Comparison of ENCODE assay signal across 8 cellular contexts in the genomic region with DNA sequence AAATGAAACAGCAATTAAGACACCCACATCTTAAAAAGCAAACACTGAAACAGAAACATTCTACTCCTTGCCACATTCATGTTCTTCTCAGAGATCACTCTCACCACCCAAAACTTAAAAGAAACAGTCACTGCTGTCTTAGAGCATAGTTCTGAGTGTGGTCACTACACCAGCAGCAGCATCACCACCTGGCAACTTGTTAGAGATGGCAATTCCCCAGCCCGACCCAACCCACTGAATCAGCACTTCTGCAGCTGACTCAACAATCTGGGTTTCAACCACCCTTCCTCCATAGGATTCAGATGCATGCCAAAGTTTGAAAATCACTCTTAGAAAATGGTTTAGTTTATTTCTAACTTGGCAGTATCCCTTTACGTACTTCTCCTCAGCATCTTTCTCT.
DNase-seq lines count a peak whose midpoint lies in the region; ATAC-seq and TF ChIP-seq lines count a peak whose summit lies in the region.
"Had no signal": no experiment of that assay in that cellular context is flagged by ENCODE, and none has a peak within 500 bp of the region (broad histone marks: within the 10 kb centered on the region; RNA-seq: fewer than 3 reads in every experiment).

No MANE protein-coding gene starts in this region.

- DNase-seq in H9 (peak; percentile 43), Panc1 (ENCODE audit: low read depth, low spot score) (peak; percentile 7), fibroblast of gingiva (ENCODE audit: low read depth) (peak; percentile 94), testis (no peak), DMS114 treated with DMSO at 0.1 percent for 48 hours (lab: John Stamatoyannopoulos, UW; ENCODE audit: unreplicated experiment) (no peak)
- DNase-seq in stimulated activated CD4-positive, alpha-beta T cell treated with anti-CD3 and anti-CD28 coated beads, Interleukin-15, amount 100 ng/mL, for 48 hours (ENCODE audit: low read depth in 2 of 2) = peak; percentile 22 to 26

- no peak overlapping the region for H3K23ac ChIP-seq in H9 (ENCODE audit: insufficient read length, low read depth, low read length)

- H4K8ac ChIP-seq in H9 (replicated peaks; ENCODE audit: insufficient read length, low read depth, low read length) = no peak overlapping the region

- WGBS in H9 (ENCODE audit: extremely low coverage, insufficient read length, low lambda C conversion rate) = no CpG with 5 or more reads among the region's 2 CpGs
- 69 to 76% methylated on average over 2 of the region's 2 CpGs for WGBS in testis, 2 donors

- no peak overlapping the region for H2BK15ac ChIP-seq in H9 (ENCODE audit: low read depth, low read length)

- no TSS peak for BruUV-seq in Panc1 (replicated peaks; lab: Mats Ljungman, UMichigan)

- in situ Hi-C loops in Panc1 (cut with HindIII; ENCODE audit: low pct_unique_long_range_greater_than_20kb, low sequenced_read_pairs) = no loop called here

- H3K36me3 Mint-ChIP-seq in H9 (ENCODE audit: insufficient read depth in 1 of 3, low read depth in 3 of 3) = peaks cover 5 to 18% (median 6%) of the 10 kb centered on the region in 3 experiments; a peak in 6 of 7 replicates

- TF ChIP-seq CTCF in H9 (conservative IDR thresholded peaks at IDR 0.05) (no peak), Panc1 (IDR thresholded peaks at IDR 0.05) (no peak), testis (IDR thresholded peaks at IDR 0.05) (no peak)

- no peak overlapping the region for H3K4ac ChIP-seq in H9 (ENCODE audit: low read depth, low read length)

- no peak overlapping the region for H3K4me3 ChIP-seq in Panc1 (ENCODE audit: low read depth in 2 of 2, low read length in 2 of 2)
- H3K4me3 ChIP-seq in testis = no peak overlapping the region
- H3K4me3 ChIP-seq: SK-N-MC had no signal

- intact Hi-C loops in Panc1 (cut with micrococcal nuclease; ENCODE audit: unreplicated experiment) (no loop called here), testis (cut with DNase I; ENCODE audit: low total_unique reads) (no loop called here)

- no peak overlapping the region for H2BK5ac ChIP-seq in H9 (ENCODE audit: insufficient read length, low read length)

- no peak overlapping the region for H3T11ph ChIP-seq in H9 (ENCODE audit: low read length)

- peak; percentile 60 for ATAC-seq in GM18861 (IDR thresholded peaks at IDR 0.05; ENCODE audit: unreplicated experiment)
- ATAC-seq in Panc1 = no peak

- no peak overlapping the region for H2BK12ac ChIP-seq in H9 (ENCODE audit: insufficient read length, low read depth, low read length)

- CTCF ChIA-PET in Panc1 (lab: Charles Lee) = no interaction called here

- no peak overlapping the region for H3K27ac ChIP-seq in H9 (ENCODE audit: insufficient read length, low read depth, low read length)
- H3K27ac ChIP-seq in Panc1 (ENCODE audit: low read length) = no peak overlapping the region
- H3K27ac ChIP-seq in testis = no peak overlapping the region
- H3K27ac ChIP-seq: SK-N-MC had no signal

- no peaks in the 10 kb centered on the region for H3K27me3 ChIP-seq in H9 (ENCODE audit: insufficient read depth, low read length)
- no peaks in the 10 kb centered on the region for H3K27me3 ChIP-seq in Panc1 (ENCODE audit: control insufficient read depth, insufficient read depth, low read length)
- H3K27me3 ChIP-seq in testis = no peaks in the 10 kb centered on the region

- no peak for TF ChIP-seq POLR2A in testis (IDR thresholded peaks at IDR 0.05)

- no peaks in the 10 kb centered on the region for H3K27me3 Mint-ChIP-seq in H9 (ENCODE audit: low read depth)

- peak overlapping the region in 1 of 3 experiments; percentile 41; a peak in 3 of 7 replicates for H3K27ac Mint-ChIP-seq in H9

- POLR2A ChIA-PET in Panc1 (lab: Charles Lee) = no interaction called here

- no peak overlapping the region for H3K4me2 ChIP-seq in H9 (ENCODE audit: insufficient read depth, insufficient read length, low read length)

- H2BK120ac ChIP-seq in H9 (ENCODE audit: low read depth, low read length, poor library complexity, severe bottlenecking) = no peak overlapping the region

- no peaks in the 10 kb centered on the region for H4K20me1 ChIP-seq in H9 (ENCODE audit: control insufficient read depth, insufficient read depth, insufficient read length)

- H4K5ac ChIP-seq in H9 (ENCODE audit: insufficient read length, low read depth, low read length) = no peak overlapping the region

- no peak overlapping the region for H3K18ac ChIP-seq in H9 (ENCODE audit: insufficient read length, low read depth, low read length)

- no peaks in the 10 kb centered on the region for H3K9me3 Mint-ChIP-seq in H9

- H3K14ac ChIP-seq in H9 (ENCODE audit: insufficient read depth, low read length) = no peak overlapping the region

- H3K23me2 ChIP-seq in H9 (ENCODE audit: insufficient read length, low read depth, low read length, poor library complexity, severe bottlenecking) = no peaks in the 10 kb centered on the region

- no peaks in the 10 kb centered on the region for H3K4me1 ChIP-seq in H9 (ENCODE audit: insufficient read depth, low read length)
- H3K4me1 ChIP-seq in Panc1 (ENCODE audit: control insufficient read depth, insufficient read depth, low read length) = no peaks in the 10 kb centered on the region
- no peaks in the 10 kb centered on the region for H3K4me1 ChIP-seq in testis

- no peaks in the 10 kb centered on the region for H3K36me3 ChIP-seq in Panc1 (ENCODE audit: control insufficient read depth, insufficient read depth, low read length)
- H3K36me3 ChIP-seq in testis (ENCODE audit: low read depth, missing control alignments) = no peaks in the 10 kb centered on the region

- peaks cover 0 to 6% of the 10 kb centered on the region in 2 experiments; a peak in 2 of 4 replicates for H3K4me1 Mint-ChIP-seq in H9

- H3K4me3 Mint-ChIP-seq in H9 = no peak overlapping the region

- H2AK5ac ChIP-seq in H9 (ENCODE audit: insufficient read length, low read length) = no peak overlapping the region

- no peaks in the 10 kb centered on the region for H3K79me1 ChIP-seq in H9 (ENCODE audit: insufficient read depth, low read depth, low read length, poor library complexity, severe bottlenecking)

- H2AFZ ChIP-seq in H9 (ENCODE audit: low read length) = no peak overlapping the region

- H2BK20ac ChIP-seq in H9 (ENCODE audit: low read depth, low read length, poor library complexity, severe bottlenecking) = no peak overlapping the region

- H3K56ac ChIP-seq in H9 (ENCODE audit: insufficient read length, low read depth, low read length) = no peak overlapping the region

- no peak overlapping the region for H3K9ac ChIP-seq in H9 (ENCODE audit: extremely low read depth, insufficient read length, low read length)

- no peak overlapping the region for H4K91ac ChIP-seq in H9 (ENCODE audit: insufficient read length, low read depth, low read length)

- no peaks in the 10 kb centered on the region for H3K9me3 ChIP-seq in H9 (ENCODE audit: control insufficient read depth, low read depth, low read length)
- no peaks in the 10 kb centered on the region for H3K9me3 ChIP-seq in Panc1 (ENCODE audit: control insufficient read depth, insufficient read depth, low read depth, low read length)
- H3K9me3 ChIP-seq in testis = no peaks in the 10 kb centered on the region

- H3K79me2 ChIP-seq in H9 (ENCODE audit: insufficient read depth, low read length) = no peaks in the 10 kb centered on the region

Comparison
In these comparisons a context has a peak if more than half of its experiments do, and no peak if none do; other contexts are left out.
1. DNase-seq: peak in H9 (single experiment), Panc1 (single experiment), fibroblast of gingiva (single experiment) and stimulated activated CD4-positive, alpha-beta T cell treated with anti-CD3 and anti-CD28 coated beads, Interleukin-15, amount 100 ng/mL, for 48 hours (2 of 2); none in testis (single experiment) and DMS114 treated with DMSO at 0.1 percent for 48 hours (single experiment).